12 cellular contexts compared by ENCODE assay signal in the genomic region with DNA sequence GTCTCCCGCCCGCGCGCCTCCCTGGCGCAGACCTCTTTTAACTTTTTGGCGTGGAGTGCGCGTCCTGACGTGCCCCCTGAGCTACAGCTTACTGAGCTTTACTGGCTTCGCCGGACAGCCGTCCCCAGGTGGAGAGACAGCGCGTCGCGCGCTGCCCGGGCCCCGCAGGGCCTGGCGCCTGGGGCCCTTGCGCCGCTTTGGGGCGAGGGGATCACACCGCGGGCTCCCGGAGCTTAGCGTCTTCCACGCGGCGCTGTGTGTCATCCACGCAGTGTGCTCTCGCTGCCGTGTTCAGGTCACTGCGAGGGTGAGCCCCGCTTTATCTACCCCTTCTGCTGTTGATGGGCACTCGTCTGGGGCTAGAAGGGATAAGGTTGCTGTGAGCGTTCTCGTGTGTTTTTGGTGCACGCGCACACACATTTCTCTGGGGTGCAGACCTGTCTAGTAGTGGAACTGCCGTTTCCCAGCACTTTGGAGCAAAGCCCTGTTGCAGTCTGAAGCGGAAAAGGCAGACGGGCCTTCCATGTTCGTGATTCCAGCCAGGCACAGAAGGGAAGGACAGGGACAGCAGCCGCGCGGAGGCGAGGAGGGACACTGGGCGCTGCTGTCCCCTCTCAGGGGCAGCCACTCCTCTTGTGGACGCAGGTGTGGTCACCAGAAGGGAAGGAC. TPM values are rescaled to one million over a fixed set of nuclear protein-coding genes. Genes with fewer than 3 reads are reported as not detected.
DNase-seq lines count a peak whose midpoint lies in the region; ATAC-seq and TF ChIP-seq lines count a peak whose summit lies in the region.
"Had no signal": no experiment of that assay in that cellular context is flagged by ENCODE, and none has a peak within 500 bp of the region (broad histone marks: within the 10 kb centered on the region; RNA-seq: fewer than 3 reads in every experiment).

No MANE protein-coding gene starts in this region.

- TF ChIP-seq CTCF in 22Rv1 (IDR thresholded peaks at IDR 0.05) (peak; percentile 33), RWPE1 (conservative IDR thresholded peaks at IDR 0.05; ENCODE audit: low read depth) (peak; percentile 16; the same call in 1 of the 2 replicates), fibroblast of the aortic adventitia (IDR thresholded peaks at IDR 0.05; ENCODE audit: insufficient read depth, low read length) (no peak), nephron (IDR thresholded peaks at IDR 0.05; ENCODE audit: unreplicated experiment in 3 of 3) (no peak)

- H3K4me3 Mint-ChIP-seq in nephron, result peak overlapping the region; percentile 81 to 88 (median 86)

- CTCF ChIA-PET in RWPE1 (lab: Yijun Ruan, JAX), result interaction anchor here (0.6 to 1.0 kb wide), 2 partner anchors 17 to 79 kb away, joined by 3 read pairs; no protein-coding TSS in a partner anchor

- no peaks in the 10 kb centered on the region for H3K36me3 Mint-ChIP-seq in nephron (ENCODE audit: low read depth)
- H3K36me3 Mint-ChIP-seq: CD4-positive, CD25-positive, alpha-beta regulatory T cell had no signal

- no peak for ATAC-seq in HG03439 (IDR thresholded peaks at IDR 0.05; ENCODE audit: unreplicated experiment)
- ATAC-seq in HG03045 (IDR thresholded peaks at IDR 0.05; ENCODE audit: unreplicated experiment), result no peak

- H3K27ac ChIP-seq in 22Rv1, result no peak overlapping the region
- peak overlapping the region; percentile 66 for H3K27ac ChIP-seq in RWPE1

- DNase-seq in RWPE1 (ENCODE audit: low spot score) (no peak), fibroblast of the aortic adventitia (ENCODE audit: low read depth) (no peak), Ammon's horn (ENCODE audit: low spot score) (no peak), NCI-H146 treated with DMSO at 0.1 percent for 48 hours (lab: John Stamatoyannopoulos, UW; ENCODE audit: unreplicated experiment) (no peak)
- DNase-seq: SHP77 had no signal

- peaks cover 5% of the 10 kb centered on the region for H3K9me3 Mint-ChIP-seq in nephron
- H3K9me3 Mint-ChIP-seq: activated T-helper 2 cell treated with anti-CD3 and anti-CD28 coated beads, Interferon-gamma antibody, Interleukin-2, Interleukin-4, amounts not matched to agents 10 μg/mL and 5 μg/mL and 100 μg/mL, durations not matched to agents 14 hours and 24 hours and 36 hours had no signal

- peak overlapping the region; percentile 45 to 87 (median 71) for H3K27ac Mint-ChIP-seq in nephron
- H3K27ac Mint-ChIP-seq: activated T-helper 2 cell treated with anti-CD3 and anti-CD28 coated beads, Interferon-gamma antibody, Interleukin-2, Interleukin-4, amounts not matched to agents 10 μg/mL and 5 μg/mL and 100 μg/mL, durations not matched to agents 14 hours and 24 hours and 36 hours; CD4-positive, CD25-positive, alpha-beta regulatory T cell had no signal

- peaks cover 6% of the 10 kb centered on the region for H3K4me1 Mint-ChIP-seq in nephron

- H3K4me3 ChIP-seq in fibroblast of the aortic adventitia (ENCODE audit: low read depth, low read length), result peak overlapping the region; percentile 35

- peaks cover 48% of the 10 kb centered on the region for H3K27me3 Mint-ChIP-seq in nephron (ENCODE audit: low read depth)

- POLR2A ChIA-PET in RWPE1 (lab: Yijun Ruan, JAX; ENCODE audit: low non-redundant PET), result no interaction called here

RNA-seq across cellular contexts. Expression of a gene that starts 33.1 kb away (rescaled TPM):
- total RNA-seq in fibroblast of the aortic adventitia (ENCODE audit: low replicate concordance), result 0.18 and 0.25 TPM in 2 replicates
- total RNA-seq: activated T-helper 2 cell treated with anti-CD3 and anti-CD28 coated beads, Interferon-gamma antibody, Interleukin-2, Interleukin-4, amounts not matched to agents 10 μg/mL and 5 μg/mL and 100 μg/mL, durations not matched to agents 14 hours and 24 hours and 36 hours; CD4-positive, CD25-positive, alpha-beta regulatory T cell; mononuclear cell had no signal

Comparison
In these comparisons a context has a peak if more than half of its experiments do, and no peak if none do; other contexts are left out.
1. CTCF ChIP-seq: peak in 22Rv1 (single experiment) and RWPE1 (single experiment); none in fibroblast of the aortic adventitia (single experiment) and nephron (0 of 3).